Comparison of ENCODE assay signal across 1 cellular context in genomic region chr17:77322534-77323412, GRCh38.
A peak's percentile ranks its signal among the peaks of the same experiment; 100 is the strongest.
TF ChIP-seq lines count a peak whose summit lies in the region.

No MANE protein-coding gene starts in this region.

TF ChIP-seq in GM12878, 131 proteins besides CTCF, POLR2A, EP300 and RAD21 (continued from another document and continues in another):
- peak; percentile 80 for TF ChIP-seq BCL3 (IDR thresholded peaks at IDR 0.05; ENCODE audit: borderline replicate concordance, insufficient read depth, low read depth, low read length, poor library complexity, severe bottlenecking)
- TF ChIP-seq ZNF592 (IDR thresholded peaks at IDR 0.05) = no peak
- no peak for TF ChIP-seq HSF1 (IDR thresholded peaks at IDR 0.05; ENCODE audit: low read depth, low read length)
- TF ChIP-seq SMAD1 (IDR thresholded peaks at IDR 0.05; ENCODE audit: low read depth, partially characterized antibody) = no peak
- TF ChIP-seq ETV6 (conservative IDR thresholded peaks at IDR 0.05 in 1 of 2, IDR thresholded peaks at IDR 0.05 in 1 of 2; ENCODE audit: borderline replicate concordance in 1 of 2, low read depth in 1 of 2) = 0 out of 4 replicates have a peak, but pooled peaks of 1 of the 2 experiments have one; percentile 32
- TF ChIP-seq PRDM15 (CRISPR knock-in tag; IDR thresholded peaks at IDR 0.05) = no peak
- TF ChIP-seq GATAD2B (conservative IDR thresholded peaks at IDR 0.05; ENCODE audit: low read depth) = 0 out of 2 replicates have a peak, but pooled peaks have one; percentile 60
- peak; percentile 66 for TF ChIP-seq POLR2AphosphoS5 (IDR thresholded peaks at IDR 0.05; ENCODE audit: low read length)
- no peak for TF ChIP-seq ZNF274 (IDR thresholded peaks at IDR 0.05; ENCODE audit: insufficient read depth, insufficient read length)
- TF ChIP-seq ZBTB40 (IDR thresholded peaks at IDR 0.05; ENCODE audit: borderline replicate concordance) = no peak; the same call in 1 of the 2 replicates
- no peak for TF ChIP-seq NRF1 (conservative IDR thresholded peaks at IDR 0.05; ENCODE audit: low read depth, low read length)
- TF ChIP-seq NFXL1 (IDR thresholded peaks at IDR 0.05; ENCODE audit: borderline replicate concordance) = peak; percentile 98
- TF ChIP-seq SP1 (IDR thresholded peaks at IDR 0.05; ENCODE audit: low read depth, low read length) = no peak
- no peak for TF ChIP-seq ATF2 (IDR thresholded peaks at IDR 0.05; ENCODE audit: low read length)
- TF ChIP-seq DPF2 (IDR thresholded peaks at IDR 0.05) = no peak; the same call in none of the 2 replicates
- TF ChIP-seq SMAD5 (IDR thresholded peaks at IDR 0.05; ENCODE audit: low read depth) = no peak
- no peak for TF ChIP-seq GABPA (IDR thresholded peaks at IDR 0.05; ENCODE audit: low read depth)
- no peak for TF ChIP-seq RELB (IDR thresholded peaks at IDR 0.05; ENCODE audit: low read depth)
- TF ChIP-seq CUX1 (IDR thresholded peaks at IDR 0.05; ENCODE audit: insufficient replicate concordance, low read depth, low read length) = no peak
- peak; percentile 42; the same call in 1 of the 2 replicates for TF ChIP-seq IKZF1 (conservative IDR thresholded peaks at IDR 0.05)
- TF ChIP-seq NFYA (IDR thresholded peaks at IDR 0.05; ENCODE audit: borderline replicate concordance, low read depth, low read length) = no peak
- TF ChIP-seq CEBPB (IDR thresholded peaks at IDR 0.05; ENCODE audit: borderline replicate concordance in 1 of 2, low read depth in 2 of 2, low read length in 2 of 2) = no peak
- TF ChIP-seq CHD4 (IDR thresholded peaks at IDR 0.05) = no peak
- TF ChIP-seq YBX1 (IDR thresholded peaks at IDR 0.05) = 0 out of 2 replicates have a peak, but pooled peaks have one; percentile 69
